8 cellular contexts compared by ENCODE assay signal in genomic region chr11:116312560-116313340, GRCh38.
DNase-seq lines count a peak whose midpoint lies in the region; ATAC-seq and TF ChIP-seq lines count a peak whose summit lies in the region.

No MANE protein-coding gene starts in this region.

- TF ChIP-seq CTCF in transverse colon (IDR thresholded peaks at IDR 0.05) (no peak), GM10248 (IDR thresholded peaks at IDR 0.05; ENCODE audit: control extremely low read depth, extremely low read depth, low read depth, missing control alignments) (no peak)

- H3K36me3 ChIP-seq in transverse colon: no peaks in the 10 kb centered on the region

- no peak for ATAC-seq in HG03469 (IDR thresholded peaks at IDR 0.05; ENCODE audit: unreplicated experiment)
- no peak for ATAC-seq in GM21526 (IDR thresholded peaks at IDR 0.05; ENCODE audit: low FRiP score, unreplicated experiment)

- in situ Hi-C loops in transverse colon (cut with MboI; ENCODE audit: low pct_ligation_motif_present in 1 of 4, low pct_unique_long_range_greater_than_20kb in 1 of 4, low sequenced_read_pairs in 3 of 4): no loop called here

- no peak for TF ChIP-seq EP300 in transverse colon (IDR thresholded peaks at IDR 0.05; ENCODE audit: low read depth)

- DNase-seq in NCI-H1436 (lab: John Stamatoyannopoulos, UW) (peak; percentile 48), NCI-H1436 treated with DMSO at 0.1 percent for 48 hours (lab: John Stamatoyannopoulos, UW) (no peak), amygdala (lab: John Stamatoyannopoulos, UW) (peak in 55 of 56 donors; percentile 15 to 91 (median 75)), islet precursor cell (peak; percentile 75), transverse colon (peak; percentile 69), GM10248 (ENCODE audit: extremely low spot score) (no peak)

- no peaks in the 10 kb centered on the region for H3K27me3 ChIP-seq in transverse colon

- no peaks in the 10 kb centered on the region for H3K9me3 ChIP-seq in transverse colon

- POLR2A ChIA-PET in GM10248 (lab: Yijun Ruan, JAX): no interaction called here

- no peak for TF ChIP-seq POLR2A in transverse colon (IDR thresholded peaks at IDR 0.05)

- 21% methylated on average over 13 of the region's 13 CpGs; no CpG with 5 or more reads in 1 of the 2 donors for WGBS in transverse colon (ENCODE audit: low coverage in 1 of 2), 2 donors

- CTCF ChIA-PET in GM10248 (lab: Yijun Ruan, JAX): no interaction called here

- H3K4me3 ChIP-seq in transverse colon: no peak overlapping the region

- peaks cover 4 to 20% (median 11%) of the 10 kb centered on the region in 4 donors for H3K4me1 ChIP-seq in transverse colon

- intact Hi-C loops in transverse colon (cut with DNase I; ENCODE audit: low total_unique reads): no loop called here

- peak overlapping the region in 1 of 4 donors; percentile 15 for H3K27ac ChIP-seq in transverse colon

Comparison
In these comparisons a context has a peak if more than half of its experiments do, and no peak if none do; other contexts are left out.
1. DNase-seq: peak in NCI-H1436 (single experiment), amygdala (55 of 56), islet precursor cell (single experiment) and transverse colon (single experiment); none in NCI-H1436 treated with DMSO at 0.1 percent for 48 hours (single experiment) and GM10248 (single experiment).